In genomic region chr12:8697476-8698131, GRCh38 we compare ENCODE assay signal across 8 cellular contexts. TPM values are rescaled to one million over a fixed set of nuclear protein-coding genes. Genes with fewer than 3 reads are reported as not detected.
DNase-seq lines count a peak whose midpoint lies in the region; ATAC-seq and TF ChIP-seq lines count a peak whose summit lies in the region.

RIMKLB (plus strand) TSS chr12:8697991; CDS start chr12:8713867, 15,876 bp downstream.

- no peak for TF ChIP-seq CTCF in CD4-positive, alpha-beta T cell (IDR thresholded peaks at IDR 0.05)
- TF ChIP-seq CTCF in fibroblast of lung (conservative IDR thresholded peaks at IDR 0.05 in 1 of 2, IDR thresholded peaks at IDR 0.05 in 1 of 2; ENCODE audit: low read depth in 1 of 2, low read length in 2 of 2), result no peak

- H3K9ac ChIP-seq in fibroblast of lung (ENCODE audit: insufficient read depth, low read length), result peak within 1 kb of the TSS; percentile 91

- H3K36me3 ChIP-seq in fibroblast of lung (ENCODE audit: control insufficient read depth, insufficient read depth, low read length), result no peaks in the 10 kb centered on the region
- H3K36me3 ChIP-seq in naive thymus-derived CD4-positive, alpha-beta T cell (ENCODE audit: control insufficient read depth in 2 of 3, insufficient read depth in 3 of 3, low read length in 3 of 3), result peaks cover 0 to 4% (median 0%) of the 10 kb centered on the region in 3 experiments

- no peaks in the 10 kb centered on the region for H3K9me3 ChIP-seq in CD4-positive, alpha-beta T cell (ENCODE audit: control insufficient read depth, low read length)
- no peaks in the 10 kb centered on the region for H3K9me3 ChIP-seq in fibroblast of lung (ENCODE audit: control insufficient read depth, insufficient read depth, low read depth, low read length)
- no peaks in the 10 kb centered on the region for H3K9me3 ChIP-seq in naive thymus-derived CD4-positive, alpha-beta T cell (ENCODE audit: control insufficient read depth in 2 of 3, low read length in 3 of 3)

- POLR2A ChIA-PET in CD4-positive, alpha-beta T cell (lab: Charles Lee), result interaction anchor here (0.6 to 1.2 kb wide), 6 partner anchors 10 to 643 kb away, joined by 3 to 7 read pairs (median 4); partner anchors contain the start of gene M6PR
- POLR2A ChIA-PET in naive thymus-derived CD4-positive, alpha-beta T cell (lab: Charles Lee), result interaction anchor here (0.9 to 1.2 kb wide), 2 partner anchors 194 to 252 kb away, joined by 3 to 5 read pairs; partner anchors contain the start of gene M6PR

- no peaks in the 10 kb centered on the region for H3K27me3 Mint-ChIP-seq in CD4-positive, alpha-beta T cell
- peaks cover 0 to 64% (median 0%) of the 10 kb centered on the region in 5 donors for H3K27me3 Mint-ChIP-seq in naive thymus-derived CD4-positive, alpha-beta T cell

- intact Hi-C loops in CD4-positive, alpha-beta T cell (cut with DNase I, micrococcal nuclease), result loop anchor here (2.0 to 10.0 kb wide), 4 partner anchors 213 to 1497 kb away; no protein-coding TSS in a partner anchor
- intact Hi-C loops in naive thymus-derived CD4-positive, alpha-beta T cell (cut with micrococcal nuclease), result loop anchor here (1.0 to 10.0 kb wide), 15 partner anchors 15 to 1917 kb away; partner anchors contain the start of genes M6PR (in 2 of the 2), FOXJ2 (in 1 of the 2), GABARAPL1 (in 1 of the 2) and LPCAT3 (in 1 of the 2)

- no peaks in the 10 kb centered on the region for H3K79me2 ChIP-seq in fibroblast of lung (ENCODE audit: control insufficient read depth, insufficient read depth, low read length)

- CTCF ChIA-PET in CD4-positive, alpha-beta T cell (lab: Charles Lee), result no interaction called here
- CTCF ChIA-PET in naive thymus-derived CD4-positive, alpha-beta T cell (lab: Charles Lee), result interaction anchor here (0.6 kb wide), 1 partner anchor 676 kb away, joined by 3 read pairs; no protein-coding TSS in a partner anchor

- no peaks in the 10 kb centered on the region for H3K27me3 ChIP-seq in CD4-positive, alpha-beta T cell (ENCODE audit: control insufficient read depth, insufficient read depth, low read length)
- H3K27me3 ChIP-seq in fibroblast of lung (ENCODE audit: control insufficient read depth, insufficient read depth, low read length), result no peaks in the 10 kb centered on the region
- H3K27me3 ChIP-seq in naive thymus-derived CD4-positive, alpha-beta T cell (ENCODE audit: control insufficient read depth in 2 of 2, insufficient read depth in 2 of 2, low read length in 2 of 2), result no peaks in the 10 kb centered on the region

- H4K20me1 ChIP-seq in fibroblast of lung (ENCODE audit: control insufficient read depth, extremely low read depth, insufficient read depth, low read length), result no peaks in the 10 kb centered on the region

- H2AFZ ChIP-seq in fibroblast of lung (ENCODE audit: low read length), result peak within 1 kb of the TSS; percentile 77

- H3K9me3 Mint-ChIP-seq in CD4-positive, alpha-beta T cell, result no peaks in the 10 kb centered on the region
- peaks cover 0 to 1% (median 0%) of the 10 kb centered on the region in 11 donors for H3K9me3 Mint-ChIP-seq in naive thymus-derived CD4-positive, alpha-beta T cell

- no peaks in the 10 kb centered on the region for H3K4me1 ChIP-seq in fibroblast of lung (ENCODE audit: control insufficient read depth, extremely low read depth, insufficient read depth, low read length)
- H3K4me1 ChIP-seq in naive thymus-derived CD4-positive, alpha-beta T cell (ENCODE audit: control insufficient read depth in 2 of 2, insufficient read depth in 2 of 2, low read length in 2 of 2), result peaks cover 0 to 17% of the 10 kb centered on the region in 2 donors

- peaks cover 46% of the 10 kb centered on the region for H3K4me1 Mint-ChIP-seq in CD4-positive, alpha-beta T cell (ENCODE audit: low read depth)
- peaks cover 11 to 44% (median 42%) of the 10 kb centered on the region in 7 donors for H3K4me1 Mint-ChIP-seq in naive thymus-derived CD4-positive, alpha-beta T cell

- peak within 1 kb of the TSS; percentile 62 for H3K27ac ChIP-seq in CD4-positive, alpha-beta T cell (ENCODE audit: low read depth, low read length)
- H3K27ac ChIP-seq in fibroblast of lung (ENCODE audit: insufficient read depth, low read length), result peak within 1 kb of the TSS; percentile 79
- H3K27ac ChIP-seq in naive thymus-derived CD4-positive, alpha-beta T cell (ENCODE audit: low read depth, low read length), result peak within 1 kb of the TSS; percentile 79

- DNase-seq in CD4-positive, alpha-beta T cell, result peak; percentile 50 to 80 (median 72)
- peak in 51 of 76 experiments; percentile 3 to 70 (median 46) for DNase-seq in HUDEP-2 (lab: John Stamatoyannopoulos, UW; ENCODE audit: unreplicated experiment in 76 of 76)
- DNase-seq in OCI-M1 (lab: John Stamatoyannopoulos, UW), result peak; percentile 81
- DNase-seq in activated T-helper 1 cell treated with anti-CD3 and anti-CD28 coated beads, Interleukin-2, amount 50 U/mL, for 16 hours (ENCODE audit: low read depth in 1 of 2, low spot score in 1 of 2), result peak; percentile 43 to 69
- DNase-seq in fibroblast of lung (ENCODE audit: low read depth in 2 of 2), result peak; percentile 64 to 78
- DNase-seq in naive thymus-derived CD4-positive, alpha-beta T cell, result peak; percentile 59 to 75 (median 72)
- DNase-seq in stimulated activated CD8-positive, alpha-beta memory T cell treated with anti-CD3 and anti-CD28 coated beads, Interleukin-7, amount 100 ng/mL, for 48 hours (ENCODE audit: extremely low read depth in 1 of 2, low read depth in 1 of 2), result peak; percentile 41 to 43

- H3K4me3 ChIP-seq in fibroblast of lung (replicated peaks in 1 of 4; ENCODE audit: control extremely low read depth in 1 of 4, insufficient read depth in 1 of 4, low read depth in 3 of 4, low read length in 4 of 4), result peak within 1 kb of the TSS; percentile 79 to 90 (median 82)
- H3K4me3 ChIP-seq in naive thymus-derived CD4-positive, alpha-beta T cell (ENCODE audit: low read length), result peak within 1 kb of the TSS; percentile 79

- peak within 1 kb of the TSS; percentile 83 for H3K27ac Mint-ChIP-seq in CD4-positive, alpha-beta T cell
- peak within 1 kb of the TSS; percentile 65 to 94 (median 90) for H3K27ac Mint-ChIP-seq in naive thymus-derived CD4-positive, alpha-beta T cell

- ATAC-seq in CD4-positive, alpha-beta T cell (ENCODE audit: poor library complexity), result peak; percentile 79
- ATAC-seq in GM19467 (IDR thresholded peaks at IDR 0.05; ENCODE audit: unreplicated experiment), result peak; percentile 78
- peak; percentile 93 for ATAC-seq in naive thymus-derived CD4-positive, alpha-beta T cell

- H3K4me2 ChIP-seq in fibroblast of lung (ENCODE audit: extremely low read depth, insufficient read depth, low read length), result peak within 1 kb of the TSS; percentile 73

- peaks cover 11% of the 10 kb centered on the region for H3K36me3 Mint-ChIP-seq in CD4-positive, alpha-beta T cell (ENCODE audit: low read depth)
- H3K36me3 Mint-ChIP-seq in naive thymus-derived CD4-positive, alpha-beta T cell, result peaks cover 0 to 3% (median 0%) of the 10 kb centered on the region in 5 donors

- H3K4me3 Mint-ChIP-seq in CD4-positive, alpha-beta T cell, result peak within 1 kb of the TSS; percentile 99
- H3K4me3 Mint-ChIP-seq in naive thymus-derived CD4-positive, alpha-beta T cell, result peak within 1 kb of the TSS; percentile 89 to 95 (median 93)

RNA-seq across cellular contexts. Expression of gene RIMKLB, which starts in this region (rescaled TPM):
- total RNA-seq in CD4-positive, alpha-beta T cell, result 10 to 100 TPM; 14.8 to 15.2 TPM
- 13.0 and 13.4 TPM in 2 replicates for total RNA-seq in fibroblast of lung
- 13.0 and 22.3 TPM in 2 replicates for polyA plus RNA-seq in fibroblast of lung
- polyA plus RNA-seq in fibroblast of lung (2012), result 11.5 and 18.8 TPM in 2 replicates
- 5.2 and 11.7 TPM in 2 replicates for polyA minus RNA-seq in fibroblast of lung (ENCODE audit: low replicate concordance)
- 10 to 100 TPM in 4 of 5 experiments, 1 to 10 TPM in 1; 1.8 to 31.3 (median 18.2) TPM for total RNA-seq in naive thymus-derived CD4-positive, alpha-beta T cell
- 1 to 10 TPM; 4.0 to 5.7 TPM for polyA plus RNA-seq in naive thymus-derived CD4-positive, alpha-beta T cell

Comparison
In these comparisons a context has a peak if more than half of its experiments do, and no peak if none do; other contexts are left out.
1. Peak in every context shown above with its lines: DNase-seq, ATAC-seq, H3K4me3 ChIP-seq and H3K27ac ChIP-seq.